12 cellular contexts compared by ENCODE assay signal in the genomic region with DNA sequence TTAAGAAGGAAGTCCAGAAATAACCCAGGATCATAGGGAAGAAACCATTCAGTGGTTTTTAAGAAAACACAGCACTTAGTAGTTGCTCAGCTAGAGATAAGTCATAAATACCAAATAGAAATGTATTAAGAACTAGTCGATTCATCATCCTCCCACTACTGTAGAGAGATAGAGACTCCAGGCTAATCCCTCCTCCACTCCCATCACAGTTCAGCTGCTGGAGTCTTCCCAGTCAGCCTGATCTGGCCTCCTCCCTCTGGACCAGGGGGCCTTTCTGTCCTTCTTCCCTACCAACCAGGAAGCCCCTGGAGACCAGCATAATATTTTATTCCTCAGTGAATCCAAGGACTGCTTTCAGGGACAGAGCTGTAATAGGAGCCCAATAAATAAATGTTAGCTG.
"Had no signal": no experiment of that assay in that cellular context is flagged by ENCODE, and none has a peak within 500 bp of the region (broad histone marks: within the 10 kb centered on the region; RNA-seq: fewer than 3 reads in every experiment).

No MANE protein-coding gene starts in this region.

- H3K27ac Mint-ChIP-seq: effector memory CD8-positive, alpha-beta T cell; immature natural killer cell; naive thymus-derived CD8-positive, alpha-beta T cell had no signal

- H3K4me3 Mint-ChIP-seq: effector memory CD8-positive, alpha-beta T cell; immature natural killer cell; naive thymus-derived CD8-positive, alpha-beta T cell had no signal

- H3K36me3 Mint-ChIP-seq: immature natural killer cell; naive thymus-derived CD8-positive, alpha-beta T cell had no signal

- H3K4me1 Mint-ChIP-seq: immature natural killer cell; naive thymus-derived CD8-positive, alpha-beta T cell had no signal

- DNase-seq: cortex of kidney; effector memory CD8-positive, alpha-beta T cell; foreskin fibroblast; immature natural killer cell; islet precursor cell; mammary epithelial cell; naive thymus-derived CD8-positive, alpha-beta T cell; stimulated activated CD4-positive, alpha-beta T cell treated with anti-CD3 and anti-CD28 coated beads, Interleukin-15, amount 100 ng/mL, for 24 hours; stimulated activated CD4-positive, alpha-beta T cell treated with anti-CD3 and anti-CD28 coated beads, Interleukin-4, amount 100 ng/mL, for 1 hour; stimulated activated CD8-positive, alpha-beta memory T cell treated with anti-CD3 and anti-CD28 coated beads, Interleukin-4, amount 100 ng/mL, for 48 hours; stimulated activated naive CD4-positive, alpha-beta T cell; trophoblast cell had no signal

- H3K9me3 Mint-ChIP-seq: effector memory CD8-positive, alpha-beta T cell had no signal
